Comparison of ENCODE assay signal across 9 cellular contexts in genomic region chr7:101390901-101391301, GRCh38. TPM values are rescaled to one million over a fixed set of nuclear protein-coding genes. Genes with fewer than 3 reads are reported as not detected.
DNase-seq lines count a peak whose midpoint lies in the region; ATAC-seq and TF ChIP-seq lines count a peak whose summit lies in the region.
"Had no signal": no experiment of that assay in that cellular context is flagged by ENCODE, and none has a peak within 500 bp of the region (broad histone marks: within the 10 kb centered on the region; RNA-seq: fewer than 3 reads in every experiment).

No MANE protein-coding gene starts in this region.

- no peak overlapping the region for H2BK5ac ChIP-seq in IMR-90 (ENCODE audit: low read depth, low read length, poor library complexity, severe bottlenecking)

- no peaks in the 10 kb centered on the region for H4K20me1 ChIP-seq in IMR-90 (ENCODE audit: insufficient read depth, low read length)

- DNase-seq in GM03348 (ENCODE audit: low spot score) (peak; percentile 28), IMR-90 (no peak), right lobe of liver (peak; percentile 59 to 82 (median 82)), cortex of kidney (lab: John Stamatoyannopoulos, UW) (no peak), DMS53 treated with DMSO at 0.1 percent for 48 hours (lab: John Stamatoyannopoulos, UW; ENCODE audit: unreplicated experiment) (no peak), AG20443 (ENCODE audit: low spot score) (no peak)
- DNase-seq in activated T-cell treated with anti-CD3 and anti-CD28 coated beads, Interleukin-2, amount 50 U/mL, for 1 hour: peak; percentile 21

- no peak overlapping the region for H2AK9ac ChIP-seq in IMR-90 (replicated peaks; ENCODE audit: low read depth, low read length, poor library complexity)

- H3K4me2 ChIP-seq in IMR-90 (ENCODE audit: low read depth, low read length): no peak overlapping the region

- H3K9me1 ChIP-seq in IMR-90 (ENCODE audit: insufficient read depth, low read length): 0 out of 2 replicates have a peak, but pooled peaks cover 3% of the 10 kb centered on the region

- H4K5ac ChIP-seq in IMR-90 (ENCODE audit: low read depth, low read length): no peak overlapping the region

- H2BK20ac ChIP-seq in IMR-90 (ENCODE audit: low read depth, low read length): no peak overlapping the region

- in situ Hi-C loops in IMR-90 (cut with MboI; ENCODE audit: low sequenced_read_pairs): no loop called here

- no peaks in the 10 kb centered on the region for H3K9me3 ChIP-seq in IMR-90 (ENCODE audit: control insufficient read depth, insufficient read depth, low read length)
- no peaks in the 10 kb centered on the region for H3K9me3 ChIP-seq in right lobe of liver

- H2BK15ac ChIP-seq in IMR-90 (ENCODE audit: low read depth, low read length): no peak overlapping the region

- no peak for TF ChIP-seq CTCF in IMR-90 (conservative IDR thresholded peaks at IDR 0.05; ENCODE audit: low read depth, low read length)
- TF ChIP-seq CTCF in right lobe of liver (IDR thresholded peaks at IDR 0.05): no peak

- no TSS peak for BruUV-seq in IMR-90 (replicated peaks; lab: Mats Ljungman, UMichigan)

- TF ChIP-seq POLR2A in IMR-90 (IDR thresholded peaks at IDR 0.05; ENCODE audit: low read depth, low read length): no peak
- TF ChIP-seq POLR2A in right lobe of liver (IDR thresholded peaks at IDR 0.05): no peak

- H2BK120ac ChIP-seq in IMR-90 (ENCODE audit: low read depth, low read length): no peak overlapping the region

- WGBS in IMR-90 (ENCODE audit: extremely low coverage in 2 of 2, insufficient read length in 1 of 2), 2 experiments: 27% methylated on average over 2 of the region's 7 CpGs; no CpG with 5 or more reads in 1 of the 2 experiments
- WGBS in right lobe of liver (ENCODE audit: insufficient coverage, low coverage, low lambda C conversion rate, missing lambda C conversion rate): 13% methylated on average over 5 of the region's 7 CpGs

- intact Hi-C loops in IMR-90 (cut with micrococcal nuclease) (no loop called here), right lobe of liver (cut with DNase I) (no loop called here)

- H3K4ac ChIP-seq in IMR-90 (ENCODE audit: low read depth, low read length): no peak overlapping the region

- H3K27me3 ChIP-seq in IMR-90 (ENCODE audit: control insufficient read depth, insufficient read depth, low read length): peaks cover 39% of the 10 kb centered on the region
- no peaks in the 10 kb centered on the region for H3K27me3 ChIP-seq in right lobe of liver

- dilution Hi-C loops in IMR-90 (cut with HindIII; ENCODE audit: low sequenced_read_pairs, unreplicated experiment): no loop called here

- no peaks in the 10 kb centered on the region for H3K79me1 ChIP-seq in IMR-90 (ENCODE audit: low read depth in 1 of 2, low read length in 2 of 2)

- no peaks in the 10 kb centered on the region for H3K36me3 ChIP-seq in IMR-90 (ENCODE audit: control insufficient read depth, insufficient read depth, low read length)
- H3K36me3 ChIP-seq in right lobe of liver: no peaks in the 10 kb centered on the region

- no peak overlapping the region for H4K91ac ChIP-seq in IMR-90 (ENCODE audit: insufficient read depth, low read depth, low read length)

- no peak overlapping the region for H3K23ac ChIP-seq in IMR-90 (ENCODE audit: low read depth, low read length)

- CTCF ChIA-PET in IMR-90 (lab: Yijun Ruan, JAX): no interaction called here

- no peak overlapping the region for H3K56ac ChIP-seq in IMR-90 (ENCODE audit: extremely low read depth, insufficient read depth, low read length)

- POLR2A ChIA-PET in IMR-90 (lab: Charles Lee; ENCODE audit: unreplicated experiment): no interaction called here

- ATAC-seq in GM21423 (IDR thresholded peaks at IDR 0.05; ENCODE audit: unreplicated experiment) (peak; percentile 92), IMR-90 (ENCODE audit: low read depth) (peak; percentile 37; the same call in 1 of the 2 replicates), right lobe of liver (peak; percentile 76 to 90 (median 84))

- no peak for TF ChIP-seq RAD21 in IMR-90 (IDR thresholded peaks at IDR 0.05; ENCODE audit: low read length)

- no peak overlapping the region for H2AK5ac ChIP-seq in IMR-90 (ENCODE audit: low read depth, low read length)

- H3K4me1 ChIP-seq in IMR-90 (ENCODE audit: control insufficient read depth, insufficient read depth, low read length) (no peaks in the 10 kb centered on the region; the same call in 1 of the 2 replicates), right lobe of liver (peaks cover 0 to 25% (median 12%) of the 10 kb centered on the region in 4 donors)

- no peak overlapping the region for H2AFZ ChIP-seq in IMR-90 (replicated peaks; ENCODE audit: low read length, poor library complexity)

- no peak overlapping the region for H4K8ac ChIP-seq in IMR-90 (ENCODE audit: low read depth in 2 of 2, low read length in 2 of 2)

- no peak overlapping the region for H3K14ac ChIP-seq in IMR-90 (replicated peaks; ENCODE audit: low read depth, low read length)

- H3K27ac ChIP-seq in IMR-90 (ENCODE audit: insufficient read depth, low read length) (no peak overlapping the region), right lobe of liver (peak overlapping the region in 2 of 3 donors; percentile 24 to 69)

- no peak overlapping the region for H3K9ac ChIP-seq in IMR-90 (ENCODE audit: low read depth, low read length)

- H3K18ac ChIP-seq in IMR-90 (ENCODE audit: low read depth, low read length): no peak overlapping the region

- no peak overlapping the region for H3K4me3 ChIP-seq in IMR-90 (ENCODE audit: insufficient read depth, low read depth, low read length)
- H3K4me3 ChIP-seq in right lobe of liver: no peak overlapping the region

TF ChIP-seq in IMR-90, 13 proteins besides CTCF, POLR2A, EP300 and RAD21:
- TF ChIP-seq FOS (IDR thresholded peaks at IDR 0.05; ENCODE audit: low read depth, low read length) (no peak), MAZ (IDR thresholded peaks at IDR 0.05; ENCODE audit: borderline replicate concordance, low read depth, low read length) (no peak), MXI1 (IDR thresholded peaks at IDR 0.05; ENCODE audit: borderline replicate concordance, low read depth, low read length) (no peak), SMC3 (IDR thresholded peaks at IDR 0.05; ENCODE audit: low read depth, low read length) (no peak), MAFK (IDR thresholded peaks at IDR 0.05; ENCODE audit: low read depth, low read length) (no peak), NFE2L2 (IDR thresholded peaks at IDR 0.05; ENCODE audit: low read depth, low read length) (no peak)

RNA-seq across cellular contexts. Expression of gene COL26A1, which starts 28.2 kb away (rescaled TPM):
- total RNA-seq in IMR-90 (2012; rRNA removed) (not detected in 2 replicates), right lobe of liver (1 to 10 TPM; 1.4 to 5.4 (median 3.0) TPM)
- not detected in 2 replicates for polyA plus RNA-seq in IMR-90 (2012; rRNA removed)
- polyA plus RNA-seq in IMR-90 (2012; cell fraction: cytosol; rRNA removed): 0.02 TPM in 1 of 2 replicates, not detected in the other
- 0.02 TPM in 1 of 2 replicates, not detected in the other for polyA plus RNA-seq in IMR-90 (2012; cell fraction: nucleus; rRNA removed; ENCODE audit: low replicate concordance)
- total RNA-seq: fibroblast of lung had no signal

Comparison
In these comparisons a context has a peak if more than half of its experiments do, and no peak if none do; other contexts are left out.
1. DNase-seq: peak in GM03348 (single experiment), activated T-cell treated with anti-CD3 and anti-CD28 coated beads, Interleukin-2, amount 50 U/mL, for 1 hour (single experiment) and right lobe of liver (3 of 3); none in IMR-90 (single experiment), cortex of kidney (single experiment), DMS53 treated with DMSO at 0.1 percent for 48 hours (single experiment) and AG20443 (single experiment).
2. ATAC-seq: peak in every context shown above with its lines; median percentile 92 in GM21423; 84 in right lobe of liver; 37 in IMR-90.